ENCODE assay signal across 11 cellular contexts in genomic region chr14:45810152-45810872, GRCh38.
DNase-seq lines count a peak whose midpoint lies in the region; ATAC-seq lines count a peak whose summit lies in the region.
"Had no signal": no experiment of that assay in that cellular context is flagged by ENCODE, and none has a peak within 500 bp of the region (broad histone marks: within the 10 kb centered on the region; RNA-seq: fewer than 3 reads in every experiment).

No MANE protein-coding gene starts in this region.

- H3K27ac Mint-ChIP-seq in immature natural killer cell = no peak overlapping the region
- H3K27ac Mint-ChIP-seq: activated T-cell treated with anti-CD3 and anti-CD28 coated beads, Interleukin-2, amount 50 U/mL, for 72 hours; stimulated activated memory B cell treated with anti-CD40 and anti-IgM and Interleukin-4, amounts not matched to agents 10 μg/mL and 1 μg/mL and 100 μg/mL, for 72 hours; T-helper 17 cell had no signal

- peak; percentile 26 for DNase-seq in GDM1 (lab: John Stamatoyannopoulos, UW)
- DNase-seq in astrocyte of the hippocampus (ENCODE audit: low read depth, low spot score) = peak; percentile 4
- DNase-seq in myocyte (ENCODE audit: low read depth) = peak; percentile 31
- DNase-seq in NCI-H82 treated with DMSO at 0.1 percent for 48 hours (lab: John Stamatoyannopoulos, UW; ENCODE audit: unreplicated experiment) = no peak
- no peak for DNase-seq in activated T-cell treated with anti-CD3 and anti-CD28 coated beads for 4 hours
- no peak for DNase-seq in immature natural killer cell
- no peak for DNase-seq in stimulated activated CD4-positive, alpha-beta T cell treated with anti-CD3 and anti-CD28 coated beads, Interleukin-4, amount 100 ng/mL, for 24 hours
- DNase-seq: activated T-cell treated with anti-CD3 and anti-CD28 coated beads, Interleukin-2, amount 50 U/mL, for 72 hours; T-helper 17 cell had no signal

- no peaks in the 10 kb centered on the region for H3K4me1 Mint-ChIP-seq in immature natural killer cell
- H3K4me1 Mint-ChIP-seq: stimulated activated memory B cell treated with anti-CD40 and anti-IgM and Interleukin-4, amounts not matched to agents 10 μg/mL and 1 μg/mL and 100 μg/mL, for 72 hours; T-helper 17 cell had no signal

- no peaks in the 10 kb centered on the region for H3K36me3 Mint-ChIP-seq in immature natural killer cell
- H3K36me3 Mint-ChIP-seq: stimulated activated memory B cell treated with anti-CD40 and anti-IgM and Interleukin-4, amounts not matched to agents 10 μg/mL and 1 μg/mL and 100 μg/mL, for 72 hours had no signal

- H3K9me3 Mint-ChIP-seq in immature natural killer cell = peaks cover 4 to 13% (median 8%) of the 10 kb centered on the region in 6 donors

- H3K4me3 Mint-ChIP-seq in immature natural killer cell = no peak overlapping the region
- H3K4me3 Mint-ChIP-seq: activated T-cell treated with anti-CD3 and anti-CD28 coated beads, Interleukin-2, amount 50 U/mL, for 72 hours; stimulated activated memory B cell treated with anti-CD40 and anti-IgM and Interleukin-4, amounts not matched to agents 10 μg/mL and 1 μg/mL and 100 μg/mL, for 72 hours; T-helper 17 cell had no signal

- H3K27me3 Mint-ChIP-seq in immature natural killer cell (ENCODE audit: low read depth in 3 of 3) = peaks cover 0 to 2% (median 0%) of the 10 kb centered on the region in 3 donors
- H3K27me3 Mint-ChIP-seq: stimulated activated memory B cell treated with anti-CD40 and anti-IgM and Interleukin-4, amounts not matched to agents 10 μg/mL and 1 μg/mL and 100 μg/mL, for 72 hours; T-helper 17 cell had no signal

- peak; percentile 76 for ATAC-seq in HG03432 (IDR thresholded peaks at IDR 0.05; ENCODE audit: unreplicated experiment)
- ATAC-seq: activated T-cell treated with anti-CD3 and anti-CD28 coated beads, Interleukin-2, amount 50 U/mL, for 72 hours; stimulated activated memory B cell treated with anti-CD40 and anti-IgM and Interleukin-4, amounts not matched to agents 10 μg/mL and 1 μg/mL and 100 μg/mL, for 72 hours; T-helper 17 cell had no signal

Comparison
In these comparisons a context has a peak if more than half of its experiments do, and no peak if none do; other contexts are left out.
1. DNase-seq: peak in GDM1 (single experiment), astrocyte of the hippocampus (single experiment) and myocyte (single experiment); none in NCI-H82 treated with DMSO at 0.1 percent for 48 hours (single experiment), activated T-cell treated with anti-CD3 and anti-CD28 coated beads for 4 hours (single experiment), immature natural killer cell (0 of 3) and stimulated activated CD4-positive, alpha-beta T cell treated with anti-CD3 and anti-CD28 coated beads, Interleukin-4, amount 100 ng/mL, for 24 hours (single experiment).